ENCODE assay signal across 20 cellular contexts in genomic region chr7:49386792-49387191, GRCh38.
DNase-seq lines count a peak whose midpoint lies in the region; ATAC-seq, FAIRE-seq and TF ChIP-seq lines count a peak whose summit lies in the region.
"Had no signal": no experiment of that assay in that cellular context is flagged by ENCODE, and none has a peak within 500 bp of the region (broad histone marks: within the 10 kb centered on the region; RNA-seq: fewer than 3 reads in every experiment).

No MANE protein-coding gene starts in this region.

- no peak overlapping the region for H3K4ac ChIP-seq in IMR-90 (ENCODE audit: low read depth, low read length)
- H3K4ac ChIP-seq in H1 (replicated peaks; ENCODE audit: insufficient read length, low read depth, low read length), result no peak overlapping the region

- no peak overlapping the region for H2BK20ac ChIP-seq in IMR-90 (ENCODE audit: low read depth, low read length)
- H2BK20ac ChIP-seq in H1 (ENCODE audit: low read length), result no peak overlapping the region

- H3K36me3 ChIP-seq in IMR-90 (ENCODE audit: control insufficient read depth, insufficient read depth, low read length), result no peaks in the 10 kb centered on the region
- H3K36me3 ChIP-seq in H1 (ENCODE audit: control insufficient read depth in 2 of 4, insufficient read depth in 4 of 4, low read length in 3 of 4), result peaks cover 0 to 3% (median 0%) of the 10 kb centered on the region in 4 experiments; a peak in 1 of 8 replicates
- H3K36me3 ChIP-seq: BLaER1 treated with 17β-estradiol and CSF1 and Interleukin-3, amounts not matched to agents 10 nM and 100 nM had no signal

- TF ChIP-seq CTCF in A549 (IDR thresholded peaks at IDR 0.05) (no peak), IMR-90 (conservative IDR thresholded peaks at IDR 0.05; ENCODE audit: low read depth, low read length) (no peak), H1 (IDR thresholded peaks at IDR 0.05; ENCODE audit: control extremely low read depth in 1 of 3, insufficient read depth in 1 of 3, low read depth in 1 of 3, low read length in 3 of 3) (no peak)

- no peak overlapping the region for H3K18ac ChIP-seq in IMR-90 (ENCODE audit: low read depth, low read length)
- H3K18ac ChIP-seq in H1 (ENCODE audit: extremely low read depth, low read length), result no peak overlapping the region

- H2BK5ac ChIP-seq in IMR-90 (ENCODE audit: low read depth, low read length, poor library complexity, severe bottlenecking), result no peak overlapping the region
- no peak overlapping the region for H2BK5ac ChIP-seq in H1 (ENCODE audit: low read depth, low read length)

- H3K23me2 ChIP-seq in H1 (ENCODE audit: low read depth, low read length), result no peaks in the 10 kb centered on the region

- in situ Hi-C loops in IMR-90 (cut with MboI; ENCODE audit: low sequenced_read_pairs), result no loop called here

- 10% methylated on average over 1 of the region's 1 CpG for WGBS in A549 (ENCODE audit: missing lambda C conversion rate)
- no CpG with 5 or more reads among the region's 1 CpG for WGBS in IMR-90 (ENCODE audit: extremely low coverage in 2 of 2, insufficient read length in 1 of 2), 2 experiments
- 93% methylated on average over 1 of the region's 1 CpG; no CpG with 5 or more reads in 1 of the 2 experiments for WGBS in H1 (ENCODE audit: extremely low coverage in 1 of 2, insufficient coverage in 1 of 2, insufficient read length in 1 of 2, insufficient replicate concordance in 2 of 2, low coverage in 1 of 2, low lambda C conversion rate in 2 of 2, missing lambda C conversion rate in 1 of 2), 2 experiments

- no peak for ATAC-seq in A549
- ATAC-seq in IMR-90 (ENCODE audit: low read depth), result no peak
- ATAC-seq in GM21526 (IDR thresholded peaks at IDR 0.05; ENCODE audit: low FRiP score, unreplicated experiment), result no peak
- ATAC-seq in GM21381 (IDR thresholded peaks at IDR 0.05; ENCODE audit: unreplicated experiment), result no peak
- ATAC-seq: CD8-positive, alpha-beta T cell had no signal

- H2BK120ac ChIP-seq in IMR-90 (ENCODE audit: low read depth, low read length) (no peak overlapping the region), H1 (replicated peaks; ENCODE audit: low read depth, low read length) (no peak overlapping the region)

- H3K79me1 ChIP-seq in IMR-90 (ENCODE audit: low read depth in 1 of 2, low read length in 2 of 2) (no peaks in the 10 kb centered on the region), H1 (ENCODE audit: low read depth, low read length) (no peaks in the 10 kb centered on the region)

- POLR2A ChIA-PET in A549 (lab: Yijun Ruan, JAX) (no interaction called here), IMR-90 (lab: Charles Lee; ENCODE audit: unreplicated experiment) (no interaction called here), H1 (lab: Charles Lee; ENCODE audit: partially characterized antibody) (no interaction called here)

- H3K4me2 ChIP-seq in A549 (no peak overlapping the region), IMR-90 (ENCODE audit: low read depth, low read length) (no peak overlapping the region), H1 (ENCODE audit: insufficient read depth in 1 of 2, low read depth in 2 of 2, low read length in 2 of 2) (no peak overlapping the region)
- H3K4me2 ChIP-seq: BLaER1 treated with 17β-estradiol and CSF1 and Interleukin-3, amounts not matched to agents 10 nM and 100 nM had no signal

- FAIRE-seq in A549 (lab: Jason Lieb, UNC) (no peak), H1 (lab: Jason Lieb, UNC) (no peak)
- FAIRE-seq: A204.1, D721Med, G401.6, GM12891, GM19239 had no signal

- H4K20me1 ChIP-seq in IMR-90 (ENCODE audit: insufficient read depth, low read length) (no peaks in the 10 kb centered on the region), H1 (replicated peaks in 1 of 2; ENCODE audit: control insufficient read depth in 1 of 2, insufficient read depth in 2 of 2, low read length in 2 of 2) (no peaks in the 10 kb centered on the region)
- H4K20me1 ChIP-seq: BLaER1 treated with 17β-estradiol and CSF1 and Interleukin-3, amounts not matched to agents 10 nM and 100 nM had no signal

- H2BK12ac ChIP-seq in H1 (ENCODE audit: low read depth, low read length), result no peak overlapping the region

- no peak for DNase-seq in A549 (ENCODE audit: low read depth in 1 of 2, low spot score in 1 of 2)
- no peak for DNase-seq in IMR-90
- no peak for DNase-seq in H1 (ENCODE audit: low read depth in 1 of 2, low spot score in 2 of 2)
- DNase-seq: 8988T; AML-193; Caco-2; Calu3; CD4-positive, alpha-beta T cell; CD8-positive, alpha-beta T cell; DMS79 treated with DMSO at 0.1 percent for 48 hours; GF-D8 had no signal

- H3K4me3 ChIP-seq in A549, result no peak overlapping the region
- H3K4me3 ChIP-seq in IMR-90 (ENCODE audit: insufficient read depth, low read depth, low read length), result no peak overlapping the region
- no peak overlapping the region; a peak in 1 of 8 replicates for H3K4me3 ChIP-seq in H1 (ENCODE audit: extremely low read depth in 1 of 4, insufficient read depth in 2 of 4, low read depth in 3 of 4, low read length in 4 of 4)
- H3K4me3 ChIP-seq: BLaER1 treated with 17β-estradiol and CSF1 and Interleukin-3, amounts not matched to agents 10 nM and 100 nM had no signal

- no TSS peak for BruUV-seq in IMR-90 (replicated peaks; lab: Mats Ljungman, UMichigan)

- TF ChIP-seq POLR2A in A549 (IDR thresholded peaks at IDR 0.05; ENCODE audit: low read length) (no peak), IMR-90 (IDR thresholded peaks at IDR 0.05; ENCODE audit: low read depth, low read length) (no peak), H1 (IDR thresholded peaks at IDR 0.05; ENCODE audit: control extremely low read depth in 1 of 2, low read depth in 2 of 2, low read length in 2 of 2) (no peak)

- CTCF ChIA-PET in A549 (lab: Yijun Ruan, JAX) (no interaction called here), IMR-90 (lab: Yijun Ruan, JAX) (no interaction called here), H1 (lab: Charles Lee; ENCODE audit: partially characterized antibody) (no interaction called here)

- H3K9me1 ChIP-seq in IMR-90 (ENCODE audit: insufficient read depth, low read length), result no peaks in the 10 kb centered on the region

- H3K79me2 ChIP-seq in H1 (ENCODE audit: control insufficient read depth in 1 of 2, insufficient read depth in 2 of 2, low read length in 2 of 2), result no peaks in the 10 kb centered on the region

- H4K8ac ChIP-seq in IMR-90 (ENCODE audit: low read depth in 2 of 2, low read length in 2 of 2) (no peak overlapping the region), H1 (ENCODE audit: extremely low read depth, insufficient read depth, low read length) (no peak overlapping the region)

- dilution Hi-C loops in IMR-90 (cut with HindIII; ENCODE audit: low sequenced_read_pairs, unreplicated experiment), result no loop called here

- intact Hi-C loops in IMR-90 (cut with micrococcal nuclease), result no loop called here

- H4K91ac ChIP-seq in IMR-90 (ENCODE audit: insufficient read depth, low read depth, low read length), result no peak overlapping the region
- H4K91ac ChIP-seq in H1 (replicated peaks; ENCODE audit: insufficient read length, low read length), result no peak overlapping the region

- no peak overlapping the region for H2AFZ ChIP-seq in IMR-90 (replicated peaks; ENCODE audit: low read length, poor library complexity)
- no peak overlapping the region for H2AFZ ChIP-seq in H1 (ENCODE audit: low read length)

- H3K14ac ChIP-seq in IMR-90 (replicated peaks; ENCODE audit: low read depth, low read length) (no peak overlapping the region), H1 (ENCODE audit: insufficient read length) (no peak overlapping the region)

- no peak overlapping the region for H4K5ac ChIP-seq in IMR-90 (ENCODE audit: low read depth, low read length)
- H4K5ac ChIP-seq in H1 (ENCODE audit: insufficient read length, low read depth, low read length), result no peak overlapping the region

- no peak overlapping the region for H3K56ac ChIP-seq in IMR-90 (ENCODE audit: extremely low read depth, insufficient read depth, low read length)
- H3K56ac ChIP-seq in H1 (replicated peaks; ENCODE audit: insufficient read length, low read depth, low read length), result no peak overlapping the region

- TF ChIP-seq EP300 in A549 (IDR thresholded peaks at IDR 0.05), result no peak
- TF ChIP-seq EP300 in H1 (IDR thresholded peaks at IDR 0.05; ENCODE audit: borderline replicate concordance in 1 of 2, low read depth in 2 of 2, low read length in 2 of 2), result no peak

- H2AK9ac ChIP-seq in IMR-90 (replicated peaks; ENCODE audit: low read depth, low read length, poor library complexity), result no peak overlapping the region

- H3K27ac ChIP-seq in A549 (no peak overlapping the region), IMR-90 (ENCODE audit: insufficient read depth, low read length) (no peak overlapping the region), H1 (ENCODE audit: low read depth, low read length) (no peak overlapping the region)
- H3K27ac ChIP-seq: BLaER1 treated with 17β-estradiol and CSF1 and Interleukin-3, amounts not matched to agents 10 nM and 100 nM; C4-2B had no signal

- H3K9ac ChIP-seq in IMR-90 (ENCODE audit: low read depth, low read length) (no peak overlapping the region), H1 (replicated peaks in 1 of 4; ENCODE audit: extremely low read depth in 1 of 4, low read depth in 3 of 4, low read length in 3 of 4) (no peak overlapping the region)
- H3K9ac ChIP-seq: BLaER1 treated with 17β-estradiol and CSF1 and Interleukin-3, amounts not matched to agents 10 nM and 100 nM had no signal

- H2BK15ac ChIP-seq in IMR-90 (ENCODE audit: low read depth, low read length) (no peak overlapping the region), H1 (ENCODE audit: low read length) (no peak overlapping the region)

- H3K4me1 ChIP-seq in A549 (no peaks in the 10 kb centered on the region), IMR-90 (ENCODE audit: control insufficient read depth, insufficient read depth, low read length) (no peaks in the 10 kb centered on the region), H1 (replicated peaks in 1 of 4; ENCODE audit: control insufficient read depth in 3 of 4, insufficient read depth in 4 of 4, low read length in 3 of 4) (no peaks in the 10 kb centered on the region)
- H3K4me1 ChIP-seq: Caco-2 had no signal

- H3K27me3 ChIP-seq in IMR-90 (ENCODE audit: control insufficient read depth, insufficient read depth, low read length) (no peaks in the 10 kb centered on the region), H1 (replicated peaks in 1 of 4; ENCODE audit: control insufficient read depth in 3 of 4, extremely low read depth in 1 of 4, insufficient read depth in 3 of 4, low read length in 3 of 4) (no peaks in the 10 kb centered on the region)
- H3K27me3 ChIP-seq: BLaER1 treated with 17β-estradiol and CSF1 and Interleukin-3, amounts not matched to agents 10 nM and 100 nM had no signal

- H2AK5ac ChIP-seq in IMR-90 (ENCODE audit: low read depth, low read length) (no peak overlapping the region), H1 (ENCODE audit: low read depth, low read length) (no peak overlapping the region)

- TF ChIP-seq RAD21 in A549 (conservative IDR thresholded peaks at IDR 0.05 in 1 of 2, IDR thresholded peaks at IDR 0.05 in 1 of 2) (no peak), IMR-90 (IDR thresholded peaks at IDR 0.05; ENCODE audit: low read length) (no peak), H1 (IDR thresholded peaks at IDR 0.05 in 1 of 2, conservative IDR thresholded peaks at IDR 0.05 in 1 of 2; ENCODE audit: low read depth in 2 of 2, low read length in 2 of 2) (no peak)

- H3K9me3 ChIP-seq in A549 (no peaks in the 10 kb centered on the region), IMR-90 (ENCODE audit: control insufficient read depth, insufficient read depth, low read length) (peaks cover 7% of the 10 kb centered on the region), H1 (ENCODE audit: insufficient read depth in 2 of 2, low read depth in 1 of 2, low read length in 1 of 2) (peaks cover 14 to 15% of the 10 kb centered on the region in 2 experiments; a peak in 2 of 4 replicates)
- H3K9me3 ChIP-seq: Caco-2 had no signal

- no peak overlapping the region for H3K23ac ChIP-seq in IMR-90 (ENCODE audit: low read depth, low read length)
- no peak overlapping the region for H3K23ac ChIP-seq in H1 (ENCODE audit: insufficient read length)

Comparison
In these comparisons a context has a peak if more than half of its experiments do, and no peak if none do; other contexts are left out.
1. Of the 18 proteins assayed by ChIP-seq in both H1 and A549: peak only in H1: none; only in A549: none; in both: MAFK; in neither: 17.